Comparison of ENCODE assay signal across 8 cellular contexts in genomic region chr7:129825554-129826267, GRCh38.
A peak's percentile ranks its signal among the peaks of the same experiment; 100 is the strongest.
DNase-seq lines count a peak whose midpoint lies in the region; ATAC-seq and TF ChIP-seq lines count a peak whose summit lies in the region.

No MANE protein-coding gene starts in this region.

- peaks cover 35% of the 10 kb centered on the region for H3K4me1 Mint-ChIP-seq in WTC11

- CTCF ChIA-PET in WTC11 (lab: Charles Lee), result interaction anchor here (0.5 to 3.4 kb wide), 69 partner anchors 11 to 656 kb away, joined by 3 to 61 read pairs (median 6); partner anchors contain the start of gene STRIP2

- ATAC-seq in HG02885 (IDR thresholded peaks at IDR 0.05; ENCODE audit: poor library complexity, unreplicated experiment), result peak; percentile 74
- peak; percentile 26 for ATAC-seq in WTC11

- H3K4me3 ChIP-seq in cardiac fibroblast (replicated peaks in 1 of 2; ENCODE audit: low read depth in 2 of 2, low read length in 2 of 2), result peak overlapping the region; percentile 73 to 79

- H3K4me3 Mint-ChIP-seq in WTC11, result peak overlapping the region; percentile 85

- POLR2A ChIA-PET in WTC11 (lab: Charles Lee), result interaction anchor here (0.7 to 2.2 kb wide), 7 partner anchors 9 to 214 kb away, joined by 3 to 24 read pairs (median 6); partner anchors contain the start of gene NRF1

- H3K36me3 Mint-ChIP-seq in WTC11, result no peaks in the 10 kb centered on the region

- H3K27me3 Mint-ChIP-seq in WTC11 (ENCODE audit: low read depth), result no peaks in the 10 kb centered on the region; the same call in 1 of the 2 replicates

- H3K27ac Mint-ChIP-seq in WTC11, result no peak overlapping the region

- H3K9me3 Mint-ChIP-seq in WTC11, result no peaks in the 10 kb centered on the region

- peak; percentile 52 for DNase-seq in SIG-M5 treated with dmso at 0.1 percent for 504 hours (lab: John Stamatoyannopoulos, UW; ENCODE audit: unreplicated experiment)
- no peak for DNase-seq in SIG-M5 (lab: John Stamatoyannopoulos, UW)
- peak; percentile 78 for DNase-seq in NCI-H2029 (lab: John Stamatoyannopoulos, UW)
- DNase-seq in WTC11 (ENCODE audit: low spot score), result peak; percentile 91
- DNase-seq in cardiac fibroblast (ENCODE audit: low read depth in 2 of 2), result peak; percentile 68 to 71
- DNase-seq in iris pigment epithelial cell (ENCODE audit: low read depth), result peak; percentile 58
- peak; percentile 77 to 93 for DNase-seq in stimulated activated CD4-positive, alpha-beta T cell treated with anti-CD3 and anti-CD28 coated beads, Interleukin-12 subunit alpha, Interleukin-12 subunit beta, amount 100 ng/mL, for 24 hours (ENCODE audit: low read depth in 2 of 2)

- TF ChIP-seq CTCF in WTC11 (IDR thresholded peaks at IDR 0.05) (peak; percentile 99), cardiac fibroblast (IDR thresholded peaks at IDR 0.05; ENCODE audit: low read depth, low read length) (peak; percentile 26)

TF ChIP-seq in WTC11, 78 proteins besides CTCF, POLR2A, EP300 and RAD21 (continues in another document):
- TF ChIP-seq ELF4 (CRISPR knock-in tag; IDR thresholded peaks at IDR 0.05; ENCODE audit: low read depth), result no peak
- peak; percentile 49; the same call in 1 of the 2 replicates for TF ChIP-seq RELA (CRISPR knock-in tag; IDR thresholded peaks at IDR 0.05; ENCODE audit: borderline replicate concordance)
- TF ChIP-seq ZBTB43 (CRISPR knock-in tag; IDR thresholded peaks at IDR 0.05), result no peak
- no peak for TF ChIP-seq NR1H2 (CRISPR knock-in tag; IDR thresholded peaks at IDR 0.05)
- no peak for TF ChIP-seq AFF4 (CRISPR knock-in tag; IDR thresholded peaks at IDR 0.05; ENCODE audit: borderline replicate concordance)
- no peak for TF ChIP-seq IRF1 (CRISPR knock-in tag; IDR thresholded peaks at IDR 0.05)
- no peak for TF ChIP-seq SMAD3 (CRISPR knock-in tag; IDR thresholded peaks at IDR 0.05; ENCODE audit: borderline replicate concordance)
- peak; percentile 18; the same call in 1 of the 2 replicates for TF ChIP-seq MAX (CRISPR knock-in tag; IDR thresholded peaks at IDR 0.05)
- TF ChIP-seq ZNF423 (CRISPR knock-in tag; IDR thresholded peaks at IDR 0.05), result no peak
- no peak for TF ChIP-seq ZNF121 (CRISPR knock-in tag; IDR thresholded peaks at IDR 0.05)
- TF ChIP-seq ZNF281 (CRISPR knock-in tag; IDR thresholded peaks at IDR 0.05), result no peak
- TF ChIP-seq E2F5 (CRISPR knock-in tag; IDR thresholded peaks at IDR 0.05), result no peak
- TF ChIP-seq JAZF1 (CRISPR knock-in tag; IDR thresholded peaks at IDR 0.05), result no peak
- no peak for TF ChIP-seq ZSCAN18 (CRISPR knock-in tag; IDR thresholded peaks at IDR 0.05)
- TF ChIP-seq ATF3 (CRISPR knock-in tag; conservative IDR thresholded peaks at IDR 0.05), result no peak
